Comparison of ENCODE assay signal across 23 cellular contexts in the genomic region with DNA sequence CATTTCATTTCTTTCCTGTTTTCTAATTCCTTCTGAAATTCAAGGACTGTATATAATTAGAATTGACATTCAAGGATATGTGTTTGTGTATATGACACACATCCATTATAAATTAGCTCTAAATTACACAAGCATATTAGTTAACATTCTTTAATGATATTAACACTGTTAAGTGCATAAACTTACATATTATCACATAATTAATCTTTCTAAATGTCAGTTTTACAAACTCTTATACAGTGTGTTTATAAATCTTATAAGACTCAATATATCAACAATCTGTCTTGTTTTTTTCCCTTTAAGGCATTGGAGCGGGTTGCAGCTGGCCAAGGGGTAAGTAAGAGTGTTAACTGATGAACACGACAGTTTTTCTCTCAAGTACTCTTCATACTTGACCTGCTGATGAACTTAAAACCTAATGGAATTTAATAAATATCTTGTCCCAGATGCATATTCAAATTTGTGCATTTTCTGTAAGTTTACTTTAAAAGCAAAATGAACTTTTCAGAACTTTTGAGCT.
DNase-seq lines count a peak whose midpoint lies in the region; FAIRE-seq and TF ChIP-seq lines count a peak whose summit lies in the region.
"Had no signal": no experiment of that assay in that cellular context is flagged by ENCODE, and none has a peak within 500 bp of the region (broad histone marks: within the 10 kb centered on the region; RNA-seq: fewer than 3 reads in every experiment).

No MANE protein-coding gene starts in this region.

- CTCF ChIA-PET in HEK293T (lab: Yijun Ruan, JAX): no interaction called here

- POLR2A ChIA-PET in HEK293T (lab: Yijun Ruan, JAX): no interaction called here

- no peaks in the 10 kb centered on the region for H4K20me1 ChIP-seq in GM23248 (ENCODE audit: insufficient read depth)
- H4K20me1 ChIP-seq: BLaER1 treated with 17β-estradiol and CSF1 and Interleukin-3, amounts not matched to agents 10 nM and 100 nM had no signal

- no peaks in the 10 kb centered on the region for H3K4me1 ChIP-seq in GM23248 (ENCODE audit: insufficient read depth)
- H3K4me1 ChIP-seq: A549; BLaER1 treated with 17β-estradiol and CSF1 and Interleukin-3, amounts not matched to agents 10 nM and 100 nM; Caco-2 had no signal

- H3K9ac ChIP-seq in GM23248: no peak overlapping the region
- H3K9ac ChIP-seq: BLaER1 treated with 17β-estradiol and CSF1 and Interleukin-3, amounts not matched to agents 10 nM and 100 nM had no signal

- in situ Hi-C loops in GM23248 (cut with MboI): no loop called here

- H3K27me3 ChIP-seq in dorsolateral prefrontal cortex: no peaks in the 10 kb centered on the region
- no peaks in the 10 kb centered on the region for H3K27me3 ChIP-seq in GM23248 (replicated peaks; ENCODE audit: insufficient read depth)
- H3K27me3 ChIP-seq: BLaER1 treated with 17β-estradiol and CSF1 and Interleukin-3, amounts not matched to agents 10 nM and 100 nM had no signal

- TF ChIP-seq CTCF in dorsolateral prefrontal cortex (IDR thresholded peaks at IDR 0.05 in 54 of 56, conservative IDR thresholded peaks at IDR 0.05 in 2 of 56; ENCODE audit: low read depth in 1 of 56, partially characterized antibody in 56 of 56): no peak

- FAIRE-seq in G401.6 (lab: Jason Lieb, UNC): peak; percentile 47
- FAIRE-seq: A549, GM12891, GM19239 had no signal

- DNase-seq in HEK293T (ENCODE audit: extremely low spot score) (no peak), NCI-H226 (peak; percentile 8), dorsolateral prefrontal cortex (no peak), GM23248 (no peak)
- DNase-seq: AML-193; Caco-2; Calu3; CD4-positive, alpha-beta T cell; CD8-positive, alpha-beta T cell; DMS 273 treated with DMSO at 0.1 percent for 48 hours; DMS153; DMS53; DMS79; DND-41; EL; GF-D8 had no signal

- H3K4me3 ChIP-seq in dorsolateral prefrontal cortex (no peak overlapping the region), GM23248 (no peak overlapping the region)
- H3K4me3 ChIP-seq: A549; BLaER1 treated with 17β-estradiol and CSF1 and Interleukin-3, amounts not matched to agents 10 nM and 100 nM had no signal

- H2AFZ ChIP-seq in GM23248: no peak overlapping the region

- intact Hi-C loops in dorsolateral prefrontal cortex (cut with DNase I): no loop called here

- H3K27ac ChIP-seq in dorsolateral prefrontal cortex (no peak overlapping the region), GM23248 (no peak overlapping the region)
- H3K27ac ChIP-seq: 22Rv1; A549; BLaER1 treated with 17β-estradiol and CSF1 and Interleukin-3, amounts not matched to agents 10 nM and 100 nM; C4-2B had no signal

- WGBS in GM23248 (ENCODE audit: low coverage in 1 of 2, low lambda C conversion rate in 2 of 2, missing lambda C conversion rate in 2 of 2), 2 experiments: 96 to 100% methylated on average over 2 of the region's 2 CpGs

- no peaks in the 10 kb centered on the region for H3K9me2 ChIP-seq in GM23248 (ENCODE audit: insufficient read depth)

- H3K4me2 ChIP-seq in GM23248 (ENCODE audit: unreplicated experiment): no peak overlapping the region
- H3K4me2 ChIP-seq: A549; BLaER1 treated with 17β-estradiol and CSF1 and Interleukin-3, amounts not matched to agents 10 nM and 100 nM had no signal

- no peaks in the 10 kb centered on the region for H3F3A ChIP-seq in GM23248 (ENCODE audit: insufficient read depth)

- no peaks in the 10 kb centered on the region for H3K79me2 ChIP-seq in GM23248 (ENCODE audit: insufficient read depth)

- H3K36me3 ChIP-seq in GM23248 (ENCODE audit: low read depth): no peaks in the 10 kb centered on the region
- H3K36me3 ChIP-seq: BLaER1 treated with 17β-estradiol and CSF1 and Interleukin-3, amounts not matched to agents 10 nM and 100 nM had no signal

- no peaks in the 10 kb centered on the region for H3K9me3 ChIP-seq in GM23248 (ENCODE audit: low read depth)
- H3K9me3 ChIP-seq: A549; BLaER1 treated with 17β-estradiol and CSF1 and Interleukin-3, amounts not matched to agents 10 nM and 100 nM; Caco-2 had no signal

TF ChIP-seq in HEK293T, 16 proteins besides CTCF, POLR2A, EP300 and RAD21:
- no peak for TF ChIP-seq CTBP1 (IDR thresholded peaks at IDR 0.05; ENCODE audit: borderline replicate concordance)
- TF ChIP-seq, protein P1, sequence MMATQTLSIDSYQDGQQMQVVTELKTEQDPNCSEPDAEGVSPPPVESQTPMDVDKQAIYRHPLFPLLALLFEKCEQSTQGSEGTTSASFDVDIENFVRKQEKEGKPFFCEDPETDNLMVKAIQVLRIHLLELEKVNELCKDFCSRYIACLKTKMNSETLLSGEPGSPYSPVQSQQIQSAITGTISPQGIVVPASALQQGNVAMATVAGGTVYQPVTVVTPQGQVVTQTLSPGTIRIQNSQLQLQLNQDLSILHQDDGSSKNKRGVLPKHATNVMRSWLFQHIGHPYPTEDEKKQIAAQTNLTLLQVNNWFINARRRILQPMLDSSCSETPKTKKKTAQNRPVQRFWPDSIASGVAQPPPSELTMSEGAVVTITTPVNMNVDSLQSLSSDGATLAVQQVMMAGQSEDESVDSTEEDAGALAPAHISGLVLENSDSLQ (IDR thresholded peaks at IDR 0.05): peak; percentile 81
TF ChIP-seq in HEK293T: peak in this region for 1.
